Comparison of ENCODE assay signal across 32 cellular contexts in the genomic region with DNA sequence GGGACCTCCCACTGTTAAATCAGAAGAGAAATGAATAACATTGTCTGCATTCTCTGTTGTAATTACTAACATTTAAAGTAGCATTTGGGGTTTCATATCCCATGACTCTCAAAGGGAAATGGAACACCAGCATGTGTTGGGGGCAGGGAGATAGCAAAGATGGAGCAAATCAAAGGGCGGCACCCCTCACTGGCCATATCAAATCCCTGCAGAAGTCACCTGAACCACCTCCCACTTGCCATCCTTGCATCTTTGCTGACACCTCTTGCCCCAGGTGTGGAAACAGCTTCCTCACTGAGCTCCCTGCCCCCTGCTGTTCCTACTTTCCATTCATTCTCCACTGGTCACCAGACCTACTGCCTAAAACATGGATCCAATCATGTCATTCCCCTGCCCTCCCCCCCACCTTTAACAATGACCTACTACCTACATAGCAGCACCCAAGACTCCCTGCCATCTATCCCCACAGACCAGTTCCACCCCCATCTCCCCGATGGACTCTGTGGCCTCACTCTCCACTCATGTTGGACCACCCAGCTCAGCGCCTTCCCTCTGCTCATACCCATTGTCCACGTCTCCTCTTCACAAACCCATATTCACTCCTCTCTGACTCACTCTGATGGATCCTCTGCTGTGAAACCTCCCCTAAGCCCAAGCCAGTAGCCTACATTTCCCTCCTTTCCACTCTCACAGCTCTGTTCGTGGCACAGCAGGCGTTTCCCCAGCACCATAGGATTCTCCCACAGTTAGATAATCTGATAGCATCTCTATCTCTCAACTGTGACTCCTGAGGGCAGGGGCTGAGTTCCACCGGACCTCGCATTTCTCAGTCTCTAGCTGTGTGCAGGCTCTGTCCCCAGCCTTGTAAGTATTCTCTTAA. TPM values are rescaled to one million over a fixed set of nuclear protein-coding genes. Genes with fewer than 3 reads are reported as not detected.
"Had no signal": no experiment of that assay in that cellular context is flagged by ENCODE, and none has a peak within 500 bp of the region (broad histone marks: within the 10 kb centered on the region; RNA-seq: fewer than 3 reads in every experiment).

No MANE protein-coding gene starts in this region.

- DNase-seq: activated CD4-positive, alpha-beta memory T cell treated with anti-CD3 and anti-CD28 coated beads for 36 hours; activated CD4-positive, alpha-beta T cell treated with anti-CD3 and anti-CD28 coated beads, Interleukin-2, amount 10 ng/mL, durations not matched to agents 24 days and 14 days; activated CD8-positive, alpha-beta memory T cell treated with anti-CD3 and anti-CD28 coated beads, Interleukin-2, amount 50 U/mL, for 4 hours; activated gamma-delta T cell treated with Interleukin-2 at 50 U/mL for 16 hours; activated T-cell treated with anti-CD3 and anti-CD28 coated beads, Interleukin-2, amount 50 U/mL, for 1 hour; central memory CD4-positive, alpha-beta T cell; gastrocnemius medialis; glutamatergic neuron; islet precursor cell; left cardiac atrium; naive B cell; nephron progenitor cell; nucleus accumbens; stimulated activated CD4-positive, alpha-beta T cell treated with anti-CD3 and anti-CD28 coated beads, Interleukin-1b, Interleukin-23, amount 100 ng/mL, for 48 hours; stimulated activated CD4-positive, alpha-beta T cell treated with anti-CD3 and anti-CD28 coated beads, Interleukin-4, amount 100 ng/mL, for 4 hours; stimulated activated CD8-positive, alpha-beta memory T cell treated with anti-CD3 and anti-CD28 coated beads, Interleukin-4, amount 100 ng/mL, for 48 hours; stimulated activated naive CD4-positive, alpha-beta T cell; tibial artery had no signal

- H3K4me2 ChIP-seq: smooth muscle cell had no signal

- H3K9ac ChIP-seq: parathyroid adenoma had no signal

- H3K9me3 Mint-ChIP-seq: activated CD4-positive, alpha-beta memory T cell treated with anti-CD3 and anti-CD28 coated beads for 36 hours; activated CD4-positive, alpha-beta T cell treated with anti-CD3 and anti-CD28 coated beads, Interleukin-2, amount 10 ng/mL, durations not matched to agents 24 days and 14 days; activated naive CD4-positive, alpha-beta T cell treated with anti-CD3 and anti-CD28 coated beads, Interleukin-2, amount 50 U/mL, for 72 hours; activated T-helper 17 cell treated with anti-CD3 and anti-CD28 coated beads, Interleukin-2, amount 50 U/mL, for 72 hours had no signal

- H3K27me3 Mint-ChIP-seq: activated CD4-positive, alpha-beta memory T cell treated with anti-CD3 and anti-CD28 coated beads for 36 hours; activated T-helper 17 cell treated with anti-CD3 and anti-CD28 coated beads, Interleukin-2, amount 50 U/mL, for 72 hours; naive B cell had no signal

- H3K4me1 ChIP-seq: breast epithelium, gastrocnemius medialis, parathyroid adenoma, right atrium auricular region, suprapubic skin, tibial artery had no signal

- H3K36me3 Mint-ChIP-seq: activated CD4-positive, alpha-beta memory T cell treated with anti-CD3 and anti-CD28 coated beads for 36 hours; activated naive CD4-positive, alpha-beta T cell treated with anti-CD3 and anti-CD28 coated beads, Interleukin-2, amount 50 U/mL, for 72 hours; mesothelial cell of epicardium had no signal

- H3K4me3 ChIP-seq: breast epithelium, gastrocnemius medialis, right atrium auricular region, smooth muscle cell, suprapubic skin, tibial artery had no signal

- H3K4me1 Mint-ChIP-seq: activated CD4-positive, alpha-beta T cell treated with anti-CD3 and anti-CD28 coated beads, Interleukin-2, amount 10 ng/mL, durations not matched to agents 24 days and 14 days; activated T-helper 17 cell treated with anti-CD3 and anti-CD28 coated beads, Interleukin-2, amount 50 U/mL, for 72 hours; mesothelial cell of epicardium; nephron progenitor cell had no signal

- H3K4me3 Mint-ChIP-seq: activated CD4-positive, alpha-beta memory T cell treated with anti-CD3 and anti-CD28 coated beads for 36 hours; activated CD4-positive, alpha-beta T cell treated with anti-CD3 and anti-CD28 coated beads, Interleukin-2, amount 10 ng/mL, durations not matched to agents 24 days and 14 days; activated T-helper 17 cell treated with anti-CD3 and anti-CD28 coated beads, Interleukin-2, amount 50 U/mL, for 72 hours; mesothelial cell of epicardium; naive B cell; nephron progenitor cell had no signal

- H3K27ac Mint-ChIP-seq: activated CD4-positive, alpha-beta memory T cell treated with anti-CD3 and anti-CD28 coated beads for 36 hours; activated CD4-positive, alpha-beta T cell treated with anti-CD3 and anti-CD28 coated beads, Interleukin-2, amount 10 ng/mL, durations not matched to agents 24 days and 14 days; activated T-helper 17 cell treated with anti-CD3 and anti-CD28 coated beads, Interleukin-2, amount 50 U/mL, for 72 hours; mesothelial cell of epicardium; nephron progenitor cell had no signal

- ATAC-seq: activated CD4-positive, CD25-positive, alpha-beta regulatory T cell treated with anti-CD3 and anti-CD28 coated beads, Interleukin-2, amount 50 U/mL, for 24 hours; activated naive CD4-positive, alpha-beta T cell treated with anti-CD3 and anti-CD28 coated beads, Interleukin-2, amount 50 U/mL, for 72 hours; activated T-helper 17 cell treated with anti-CD3 and anti-CD28 coated beads, Interleukin-2, amount 50 U/mL, for 72 hours; gastrocnemius medialis; left cardiac atrium had no signal

- H3K27ac ChIP-seq: breast epithelium, gastrocnemius medialis, parathyroid adenoma, right atrium auricular region, suprapubic skin, tibial artery had no signal

- H3K36me3 ChIP-seq: breast epithelium, gastrocnemius medialis, right atrium auricular region, suprapubic skin, tibial artery had no signal

- H3K27me3 ChIP-seq: breast epithelium, gastrocnemius medialis, right atrium auricular region, suprapubic skin, tibial artery had no signal

- H3K79me2 ChIP-seq: parathyroid adenoma had no signal

RNA-seq across cellular contexts. Expression of a gene that starts 55.9 kb away (rescaled TPM):
- total RNA-seq: activated CD4-positive, alpha-beta memory T cell treated with anti-CD3 and anti-CD28 coated beads for 36 hours; activated CD4-positive, alpha-beta T cell treated with anti-CD3 and anti-CD28 coated beads, Interleukin-2, amount 10 ng/mL, durations not matched to agents 24 days and 14 days; activated CD8-positive, alpha-beta memory T cell treated with anti-CD3 and anti-CD28 coated beads for 36 hours; activated naive CD4-positive, alpha-beta T cell treated with anti-CD3 and anti-CD28 coated beads, Interleukin-2, amount 50 U/mL, for 72 hours; activated T-helper 17 cell treated with anti-CD3 and anti-CD28 coated beads, Interleukin-2, amount 50 U/mL, for 72 hours; mammary epithelial cell; pulmonary artery endothelial cell; suprapubic skin; T-helper 2 cell treated with Interferon-gamma antibody and Interleukin-4, amounts not matched to agents 100 ng/mL and 5 ng/mL, for 36 hours; ureter had no signal
- polyA plus RNA-seq: mammary epithelial cell, smooth muscle cell had no signal
